ENCODE assay signal across 10 cellular contexts in the genomic region with DNA sequence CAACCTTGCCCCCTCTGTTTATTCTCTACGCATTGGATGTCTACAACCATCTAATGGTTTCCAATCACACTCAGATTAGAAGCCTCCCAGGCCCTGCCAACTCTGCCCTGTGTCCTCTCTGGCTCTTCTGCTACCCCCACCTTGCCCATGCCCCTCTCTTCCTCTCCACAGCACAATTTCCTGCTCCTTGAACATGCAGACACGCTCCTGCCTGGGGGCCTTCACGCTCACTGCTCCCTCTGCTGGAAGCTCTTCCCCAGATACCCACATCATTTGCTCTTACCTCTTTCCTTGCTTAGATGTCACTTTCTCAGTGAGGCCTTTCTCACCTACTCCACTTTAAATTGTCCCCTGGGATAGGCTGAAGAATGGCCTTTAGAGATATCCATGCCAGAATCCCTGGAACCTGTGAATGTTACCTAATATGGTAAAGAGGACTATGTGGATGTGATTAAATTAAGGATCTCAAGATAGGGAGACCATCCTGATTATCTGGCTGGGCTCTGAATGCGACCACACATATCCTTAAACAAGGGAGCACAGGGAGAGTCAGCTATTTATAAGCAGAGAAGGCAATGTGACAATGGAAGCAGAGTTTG.
DNase-seq lines count a peak whose midpoint lies in the region; ATAC-seq and TF ChIP-seq lines count a peak whose summit lies in the region.
"Had no signal": no experiment of that assay in that cellular context is flagged by ENCODE, and none has a peak within 500 bp of the region (broad histone marks: within the 10 kb centered on the region; RNA-seq: fewer than 3 reads in every experiment).

No MANE protein-coding gene starts in this region.

- DNase-seq in NCI-H1694 (lab: John Stamatoyannopoulos, UW) (peak; percentile 5), NCI-H1694 treated with DMSO at 0.1 percent for 48 hours (lab: John Stamatoyannopoulos, UW) (no peak), HL-60 (ENCODE audit: low read depth in 1 of 2, low spot score in 1 of 2) (peak; percentile 37 to 64), UCSD-AML1 (lab: John Stamatoyannopoulos, UW; ENCODE audit: unreplicated experiment) (peak; percentile 53), iris pigment epithelial cell (ENCODE audit: low read depth) (peak; percentile 63), amniotic stem cell (lab: John Stamatoyannopoulos, UW) (no peak)

- no peak overlapping the region for H3K4me3 ChIP-seq in HL-60 (replicated peaks; ENCODE audit: insufficient read depth, low read length)
- H3K4me3 ChIP-seq: ovary had no signal

- H3K27ac ChIP-seq in HL-60 (replicated peaks): no peak overlapping the region
- H3K27ac ChIP-seq: ovary had no signal

- TF ChIP-seq CTCF in HL-60 (IDR thresholded peaks at IDR 0.05; ENCODE audit: insufficient read depth, low read length): peak; percentile 13

- ATAC-seq in GM19463 (IDR thresholded peaks at IDR 0.05; ENCODE audit: unreplicated experiment) (no peak), HG02763 (IDR thresholded peaks at IDR 0.05; ENCODE audit: unreplicated experiment) (no peak)
- ATAC-seq: CD8-positive, alpha-beta T cell had no signal

- no peaks in the 10 kb centered on the region for H3K27me3 ChIP-seq in HL-60 (ENCODE audit: insufficient read depth, poor library complexity, severe bottlenecking)
- H3K27me3 ChIP-seq: ovary had no signal

Comparison
In these comparisons a context has a peak if more than half of its experiments do, and no peak if none do; other contexts are left out.
1. DNase-seq: peak in NCI-H1694 (single experiment), HL-60 (2 of 2), UCSD-AML1 (single experiment) and iris pigment epithelial cell (single experiment); none in NCI-H1694 treated with DMSO at 0.1 percent for 48 hours (single experiment) and amniotic stem cell (single experiment).